In genomic region chr14:102508774-102509743, GRCh38 we compare ENCODE assay signal across 8 cellular contexts. TPM values are rescaled to one million over a fixed set of nuclear protein-coding genes. Genes with fewer than 3 reads are reported as not detected.
DNase-seq lines count a peak whose midpoint lies in the region; ATAC-seq and TF ChIP-seq lines count a peak whose summit lies in the region.

No MANE protein-coding gene starts in this region.

- ATAC-seq in HG03558 (IDR thresholded peaks at IDR 0.05; ENCODE audit: extremely low read depth, unreplicated experiment): peak; percentile 25
- ATAC-seq in activated CD4-positive, alpha-beta T cell treated with anti-CD3 and anti-CD28 coated beads for 36 hours: no peak
- ATAC-seq in upper lobe of left lung (ENCODE audit: low FRiP score in 2 of 2): peak; percentile 16 to 73
- no peak for ATAC-seq in HG03159 (IDR thresholded peaks at IDR 0.05; ENCODE audit: unreplicated experiment)

- WGBS in endodermal cell (ENCODE audit: insufficient coverage in 1 of 2, insufficient read length in 1 of 2), 2 experiments: 4 to 13% methylated on average over 18 to 103 of the region's 109 CpGs
- WGBS in mesodermal cell (ENCODE audit: insufficient coverage in 2 of 2), 2 experiments: 3 to 4% methylated on average over 63 to 72 of the region's 109 CpGs
- WGBS in upper lobe of left lung, 2 donors: 6 to 57% methylated on average over 3 to 37 of the region's 109 CpGs

- POLR2A ChIA-PET in activated CD4-positive, alpha-beta T cell treated with anti-CD3 and anti-CD28 coated beads for 36 hours (lab: Charles Lee): interaction anchor here (1.1 kb wide), 1 partner anchor 16 kb away, joined by 4 read pairs; no protein-coding TSS in a partner anchor

- H3K9ac ChIP-seq in endodermal cell (ENCODE audit: extremely low read depth, low read length, poor library complexity, severe bottlenecking): peak overlapping the region; percentile 32

- no peaks in the 10 kb centered on the region for H3K27me3 ChIP-seq in endodermal cell (ENCODE audit: control insufficient read depth, insufficient read depth, low read length, poor library complexity, severe bottlenecking)
- H3K27me3 ChIP-seq in upper lobe of left lung: no peaks in the 10 kb centered on the region

- TF ChIP-seq CTCF in endodermal cell (conservative IDR thresholded peaks at IDR 0.05) (no peak), upper lobe of left lung (IDR thresholded peaks at IDR 0.05) (peak in 1 of 6 experiments; percentile 12)

- peak overlapping the region; percentile 63 for H3K4me3 Mint-ChIP-seq in activated CD4-positive, alpha-beta T cell treated with anti-CD3 and anti-CD28 coated beads for 36 hours
- H3K4me3 Mint-ChIP-seq in endodermal cell: peak overlapping the region; percentile 71

- H3K27ac ChIP-seq in endodermal cell (ENCODE audit: low read depth, low read length) (no peak overlapping the region), mesodermal cell (ENCODE audit: low read depth, low read length, severe bottlenecking) (no peak overlapping the region), upper lobe of left lung (peak overlapping the region; percentile 63 to 81 (median 80))

- peaks cover 16% of the 10 kb centered on the region for H3K4me1 Mint-ChIP-seq in activated CD4-positive, alpha-beta T cell treated with anti-CD3 and anti-CD28 coated beads for 36 hours
- H3K4me1 Mint-ChIP-seq in endodermal cell: peaks cover 12% of the 10 kb centered on the region

- H3K9me3 ChIP-seq in endodermal cell (ENCODE audit: control insufficient read depth, low read length): no peaks in the 10 kb centered on the region
- no peaks in the 10 kb centered on the region for H3K9me3 ChIP-seq in mesodermal cell (ENCODE audit: control insufficient read depth, low read length)
- no peaks in the 10 kb centered on the region for H3K9me3 ChIP-seq in upper lobe of left lung

- H3K4me3 ChIP-seq in endodermal cell (ENCODE audit: low read length) (peak overlapping the region; percentile 82), mesodermal cell (ENCODE audit: extremely low read depth, insufficient read depth, low read length, poor library complexity, severe bottlenecking) (peak overlapping the region; percentile 51), upper lobe of left lung (peak overlapping the region; percentile 23 to 87 (median 78))

- no peaks in the 10 kb centered on the region for H3K36me3 ChIP-seq in endodermal cell (ENCODE audit: control insufficient read depth, insufficient read depth, low read length)
- peaks cover 13% of the 10 kb centered on the region for H3K36me3 ChIP-seq in mesodermal cell (ENCODE audit: control insufficient read depth, insufficient read depth, low read length)
- peaks cover 0 to 12% (median 6%) of the 10 kb centered on the region in 4 donors for H3K36me3 ChIP-seq in upper lobe of left lung

- no peaks in the 10 kb centered on the region for H3K9me3 Mint-ChIP-seq in activated CD4-positive, alpha-beta T cell treated with anti-CD3 and anti-CD28 coated beads for 36 hours (ENCODE audit: low read depth)
- no peaks in the 10 kb centered on the region for H3K9me3 Mint-ChIP-seq in endodermal cell

- H3K27me3 Mint-ChIP-seq in activated CD4-positive, alpha-beta T cell treated with anti-CD3 and anti-CD28 coated beads for 36 hours: no peaks in the 10 kb centered on the region
- H3K27me3 Mint-ChIP-seq in endodermal cell (ENCODE audit: insufficient read depth): peaks cover 2% of the 10 kb centered on the region

- H3K27ac Mint-ChIP-seq in activated CD4-positive, alpha-beta T cell treated with anti-CD3 and anti-CD28 coated beads for 36 hours: no peak overlapping the region
- H3K27ac Mint-ChIP-seq in endodermal cell: peak overlapping the region; percentile 78

- DNase-seq in NCI-H748 (lab: John Stamatoyannopoulos, UW; ENCODE audit: unreplicated experiment) (peak; percentile 67), NCI-H748 treated with DMSO at 0.1 percent for 48 hours (lab: John Stamatoyannopoulos, UW) (no peak), endodermal cell (peak; percentile 75), upper lobe of left lung (peak; percentile 63 to 94)
- DNase-seq in activated CD4-positive, alpha-beta T cell treated with anti-CD3 and anti-CD28 coated beads for 36 hours: peak; percentile 53

- CTCF ChIA-PET in activated CD4-positive, alpha-beta T cell treated with anti-CD3 and anti-CD28 coated beads for 36 hours (lab: Charles Lee): interaction anchor here (0.7 to 1.7 kb wide), 7 partner anchors 9 to 549 kb away, joined by 3 to 9 read pairs (median 3); no protein-coding TSS in a partner anchor

- intact Hi-C loops in activated CD4-positive, alpha-beta T cell treated with anti-CD3 and anti-CD28 coated beads for 36 hours (cut with DNase I, micrococcal nuclease): loop anchor here in 1 of 2 experiments (1.0 to 5.0 kb wide), 5 partner anchors 370 to 825 kb away; partner anchors contain the start of genes DYNC1H1, EIF5, HSP90AA1 and WDR20

- no peak for TF ChIP-seq EP300 in upper lobe of left lung (IDR thresholded peaks at IDR 0.05)

- peaks cover 3% of the 10 kb centered on the region for H3K36me3 Mint-ChIP-seq in activated CD4-positive, alpha-beta T cell treated with anti-CD3 and anti-CD28 coated beads for 36 hours (ENCODE audit: low read depth)
- peaks cover 13% of the 10 kb centered on the region for H3K36me3 Mint-ChIP-seq in endodermal cell (ENCODE audit: low read depth)

- peak in 1 of 4 donors; percentile 53 for TF ChIP-seq POLR2A in upper lobe of left lung (IDR thresholded peaks at IDR 0.05)

- H3K4me1 ChIP-seq in endodermal cell (ENCODE audit: control insufficient read depth, insufficient read depth, low read length) (peaks cover 3% of the 10 kb centered on the region), mesodermal cell (ENCODE audit: control insufficient read depth, insufficient read depth, low read length, poor library complexity, severe bottlenecking) (no peaks in the 10 kb centered on the region), upper lobe of left lung (peaks cover 8 to 20% (median 17%) of the 10 kb centered on the region in 4 donors)

RNA-seq across cellular contexts. Expression of gene ANKRD9, which starts 0.5 kb away (rescaled TPM):
- 1 to 10 TPM; 4.8 to 9.3 TPM for total RNA-seq in activated CD4-positive, alpha-beta T cell treated with anti-CD3 and anti-CD28 coated beads for 36 hours
- total RNA-seq in endodermal cell (10 to 100 TPM; 32.7 to 38.9 TPM), upper lobe of left lung (10 to 100 TPM; 21.0 to 99.9 (median 47.6) TPM)
- polyA plus RNA-seq in endodermal cell (2013, experiment 1 of 2): 28.5 TPM
- 27.2 TPM for polyA plus RNA-seq in endodermal cell (2013, experiment 2 of 2)
- polyA plus RNA-seq in mesodermal cell (2013, experiment 1 of 2): 19.6 TPM
- 15.8 TPM for polyA plus RNA-seq in mesodermal cell (2013, experiment 2 of 2)

Comparison
In these comparisons a context has a peak if more than half of its experiments do, and no peak if none do; other contexts are left out.
1. ATAC-seq: peak in HG03558 (single experiment) and upper lobe of left lung (2 of 2); none in activated CD4-positive, alpha-beta T cell treated with anti-CD3 and anti-CD28 coated beads for 36 hours (single experiment) and HG03159 (single experiment).
2. H3K27ac ChIP-seq: peak in upper lobe of left lung (4 of 4); none in endodermal cell (single experiment) and mesodermal cell (single experiment).
3. Peak in every context shown above with its lines, with median percentiles within 50 percentile points of each other: H3K4me3 ChIP-seq.